Comparison of ENCODE assay signal across 1 cellular context in the genomic region with DNA sequence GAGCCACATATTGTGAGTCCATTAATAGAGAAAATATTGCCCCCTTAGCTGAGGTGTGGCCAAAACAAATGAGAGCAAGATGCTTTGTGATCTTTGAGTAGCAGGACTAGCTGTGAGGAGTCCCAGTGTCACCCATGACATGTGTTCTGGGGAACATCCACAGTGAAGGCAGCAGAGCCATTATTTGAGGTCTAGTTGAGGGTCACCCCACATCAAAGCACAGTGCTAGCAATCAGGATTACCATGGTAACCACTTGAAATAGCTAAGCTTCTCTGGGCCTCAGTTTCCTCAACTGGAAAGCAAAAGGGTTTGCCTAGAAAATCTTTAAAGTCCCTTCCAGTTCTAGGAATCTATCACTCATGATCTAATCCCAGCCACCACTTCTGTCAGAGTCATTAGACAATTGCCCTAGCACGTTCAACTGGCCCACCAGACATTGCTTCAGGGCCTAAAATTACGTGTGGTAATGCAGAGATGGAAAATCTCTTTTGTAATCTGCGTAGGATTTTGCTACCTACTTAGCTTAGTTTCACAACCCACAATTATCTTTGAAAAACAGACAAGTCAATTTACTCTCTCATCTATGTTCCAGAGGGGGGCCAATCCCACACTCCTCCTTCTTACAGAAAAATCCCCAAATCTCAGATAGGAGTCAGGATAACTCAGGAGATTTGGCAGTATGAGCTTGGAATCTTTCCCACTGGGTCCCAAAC.
TF ChIP-seq lines count a peak whose summit lies in the region.

No MANE protein-coding gene starts in this region.

TF ChIP-seq in GM12878, 131 proteins besides CTCF, POLR2A, EP300 and RAD21 (continued from another document):
- TF ChIP-seq SREBF2 (IDR thresholded peaks at IDR 0.05; ENCODE audit: low read length) (no peak), IKZF2 (IDR thresholded peaks at IDR 0.05) (peak; percentile 44 to 47; a peak in 2 of 4 replicates), SRF (IDR thresholded peaks at IDR 0.05; ENCODE audit: low read depth in 2 of 2, low read length in 2 of 2) (no peak), BMI1 (IDR thresholded peaks at IDR 0.05; ENCODE audit: borderline replicate concordance) (peak; percentile 67; the same call in 1 of the 2 replicates), ZNF217 (IDR thresholded peaks at IDR 0.05) (no peak), BCL11A (IDR thresholded peaks at IDR 0.05; ENCODE audit: low read depth, low read length) (no peak), ZBTB4 (CRISPR knock-in tag; IDR thresholded peaks at IDR 0.05) (no peak), BHLHE40 (IDR thresholded peaks at IDR 0.05; ENCODE audit: borderline replicate concordance in 1 of 2, low read depth in 2 of 2, low read length in 1 of 2) (peak in 1 of 2 experiments; percentile 43; a peak in 1 of 4 replicates), CHD4 (IDR thresholded peaks at IDR 0.05) (no peak), ZNF687 (IDR thresholded peaks at IDR 0.05) (peak; percentile 51; the same call in 1 of the 2 replicates), MTA2 (IDR thresholded peaks at IDR 0.05; ENCODE audit: low read depth) (peak; percentile 72; the same call in 1 of the 2 replicates), HDAC2 (IDR thresholded peaks at IDR 0.05) (no peak), E4F1 (IDR thresholded peaks at IDR 0.05; ENCODE audit: borderline replicate concordance, partially characterized antibody) (no peak), EED (IDR thresholded peaks at IDR 0.05; ENCODE audit: low read depth) (no peak), NR2F1 (conservative IDR thresholded peaks at IDR 0.05) (peak; percentile 56; the same call in 1 of the 2 replicates), NFIC (IDR thresholded peaks at IDR 0.05; ENCODE audit: low read depth, low read length) (no peak), RBBP5 (conservative IDR thresholded peaks at IDR 0.05) (no peak)
- TF ChIP-seq, protein P1, sequence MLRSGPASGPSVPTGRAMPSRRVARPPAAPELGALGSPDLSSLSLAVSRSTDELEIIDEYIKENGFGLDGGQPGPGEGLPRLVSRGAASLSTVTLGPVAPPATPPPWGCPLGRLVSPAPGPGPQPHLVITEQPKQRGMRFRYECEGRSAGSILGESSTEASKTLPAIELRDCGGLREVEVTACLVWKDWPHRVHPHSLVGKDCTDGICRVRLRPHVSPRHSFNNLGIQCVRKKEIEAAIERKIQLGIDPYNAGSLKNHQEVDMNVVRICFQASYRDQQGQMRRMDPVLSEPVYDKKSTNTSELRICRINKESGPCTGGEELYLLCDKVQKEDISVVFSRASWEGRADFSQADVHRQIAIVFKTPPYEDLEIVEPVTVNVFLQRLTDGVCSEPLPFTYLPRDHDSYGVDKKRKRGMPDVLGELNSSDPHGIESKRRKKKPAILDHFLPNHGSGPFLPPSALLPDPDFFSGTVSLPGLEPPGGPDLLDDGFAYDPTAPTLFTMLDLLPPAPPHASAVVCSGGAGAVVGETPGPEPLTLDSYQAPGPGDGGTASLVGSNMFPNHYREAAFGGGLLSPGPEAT (IDR thresholded peaks at IDR 0.05; ENCODE audit: low read depth): peak; percentile 28; the same call in 1 of the 2 replicates
- TF ChIP-seq, protein P2, sequence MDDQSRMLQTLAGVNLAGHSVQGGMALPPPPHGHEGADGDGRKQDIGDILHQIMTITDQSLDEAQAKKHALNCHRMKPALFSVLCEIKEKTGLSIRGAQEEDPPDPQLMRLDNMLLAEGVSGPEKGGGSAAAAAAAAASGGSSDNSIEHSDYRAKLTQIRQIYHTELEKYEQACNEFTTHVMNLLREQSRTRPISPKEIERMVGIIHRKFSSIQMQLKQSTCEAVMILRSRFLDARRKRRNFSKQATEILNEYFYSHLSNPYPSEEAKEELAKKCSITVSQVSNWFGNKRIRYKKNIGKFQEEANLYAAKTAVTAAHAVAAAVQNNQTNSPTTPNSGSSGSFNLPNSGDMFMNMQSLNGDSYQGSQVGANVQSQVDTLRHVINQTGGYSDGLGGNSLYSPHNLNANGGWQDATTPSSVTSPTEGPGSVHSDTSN (IDR thresholded peaks at IDR 0.05; ENCODE audit: insufficient replicate concordance, low read depth, low read length): no peak
